Comparison of ENCODE assay signal across 13 cellular contexts in the genomic region with DNA sequence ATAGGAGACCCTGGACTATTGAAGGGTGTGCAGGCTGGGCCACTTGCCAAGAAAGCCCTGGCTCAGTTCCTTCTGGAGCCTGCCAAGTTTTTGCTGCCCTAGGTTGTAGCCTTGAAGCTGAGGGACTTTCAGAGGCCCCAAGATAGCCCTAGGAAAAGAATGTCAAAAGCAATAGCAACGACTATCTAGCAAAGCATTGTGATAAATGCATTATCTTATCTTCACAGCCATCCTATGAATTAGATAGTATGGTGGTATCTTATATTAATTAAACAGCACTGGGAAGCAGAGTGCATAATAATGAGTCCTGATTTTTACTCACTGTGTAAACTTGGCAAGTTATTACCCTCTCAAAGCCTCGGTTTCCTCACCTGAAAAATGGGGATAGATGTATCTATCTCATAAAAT.
A peak's percentile ranks its signal among the peaks of the same experiment; 100 is the strongest.
DNase-seq lines count a peak whose midpoint lies in the region; ATAC-seq, FAIRE-seq and TF ChIP-seq lines count a peak whose summit lies in the region.
"Had no signal": no experiment of that assay in that cellular context is flagged by ENCODE, and none has a peak within 500 bp of the region (broad histone marks: within the 10 kb centered on the region; RNA-seq: fewer than 3 reads in every experiment).

No MANE protein-coding gene starts in this region.

- FAIRE-seq in small intestine (lab: Jason Lieb, UNC) = no peak
- FAIRE-seq: endometrium had no signal

- H3K27ac ChIP-seq in adrenal gland = peak overlapping the region in 1 of 5 donors; percentile 23
- no peak overlapping the region for H3K27ac ChIP-seq in right cardiac atrium (ENCODE audit: low read length)
- no peak overlapping the region for H3K27ac ChIP-seq in small intestine (ENCODE audit: low read depth in 1 of 2, low read length in 1 of 2)
- H3K27ac ChIP-seq: 22Rv1, right lobe of liver, tibial nerve had no signal

- WGBS in adrenal gland, 4 donors = 18 to 38% (median 27%) methylated on average over 2 of the region's 2 CpGs
- WGBS in right cardiac atrium = 26% methylated on average over 2 of the region's 2 CpGs
- 4 to 34% (median 7%) methylated on average over 2 of the region's 2 CpGs for WGBS in small intestine, 3 donors

- TF ChIP-seq CTCF in adrenal gland (IDR thresholded peaks at IDR 0.05) (no peak), osteocyte (IDR thresholded peaks at IDR 0.05) (no peak)

- H3K27me3 ChIP-seq in adrenal gland (no peaks in the 10 kb centered on the region), right cardiac atrium (ENCODE audit: control insufficient read depth, insufficient read depth) (no peaks in the 10 kb centered on the region), small intestine (ENCODE audit: control insufficient read depth in 2 of 2, insufficient read depth in 2 of 2, low read length in 2 of 2) (no peaks in the 10 kb centered on the region)
- H3K27me3 ChIP-seq: right lobe of liver, tibial nerve had no signal

- H3K27ac Mint-ChIP-seq in osteocyte (ENCODE audit: unreplicated experiment) = no peak overlapping the region

- no peak overlapping the region for H3K4me3 ChIP-seq in adrenal gland
- H3K4me3 ChIP-seq in right cardiac atrium (ENCODE audit: low read length) = no peak overlapping the region
- H3K4me3 ChIP-seq in small intestine (ENCODE audit: low read depth in 1 of 2, low read length in 2 of 2) = no peak overlapping the region
- H3K4me3 ChIP-seq: right lobe of liver, tibial nerve had no signal

- TF ChIP-seq POLR2A in adrenal gland (IDR thresholded peaks at IDR 0.05) = no peak

- no peak overlapping the region for H3K4me3 Mint-ChIP-seq in osteocyte (ENCODE audit: unreplicated experiment)

- intact Hi-C loops in adrenal gland (cut with DNase I) = no loop called here
- intact Hi-C loops in right cardiac atrium (cut with DNase I) = no loop called here

- peak; percentile 92 to 93 for ATAC-seq in right cardiac atrium

- H3K36me3 ChIP-seq in adrenal gland (replicated peaks in 1 of 2) = no peaks in the 10 kb centered on the region
- no peaks in the 10 kb centered on the region for H3K36me3 ChIP-seq in small intestine (ENCODE audit: control insufficient read depth in 2 of 2, insufficient read depth in 2 of 2, low read length in 2 of 2)
- H3K36me3 ChIP-seq: right lobe of liver, tibial nerve had no signal

- no peaks in the 10 kb centered on the region for H3K9me3 Mint-ChIP-seq in osteocyte (ENCODE audit: unreplicated experiment)

- H3K27me3 Mint-ChIP-seq in osteocyte (ENCODE audit: unreplicated experiment) = peaks cover 15% of the 10 kb centered on the region

- DNase-seq in DMS79 (lab: John Stamatoyannopoulos, UW) (peak; percentile 88), DMS79 treated with DMSO at 0.1 percent for 48 hours (lab: John Stamatoyannopoulos, UW) (no peak), adrenal gland (peak; percentile 71 to 89 (median 82)), right cardiac atrium (peak; percentile 59 to 85 (median 83)), small intestine (peak; percentile 54), DMS153 (lab: John Stamatoyannopoulos, UW) (no peak), osteocyte (ENCODE audit: extremely low spot score, unreplicated experiment) (no peak), NCI-H1930 (lab: John Stamatoyannopoulos, UW) (no peak)
- DNase-seq: NCI-H82, right lobe of liver had no signal

- no peaks in the 10 kb centered on the region for H3K36me3 Mint-ChIP-seq in osteocyte (ENCODE audit: unreplicated experiment)

- H3K4me1 ChIP-seq in adrenal gland (replicated peaks in 1 of 2) (peaks cover 0 to 15% of the 10 kb centered on the region in 2 donors), right cardiac atrium (ENCODE audit: control insufficient read depth, insufficient read depth, low read length) (no peaks in the 10 kb centered on the region), small intestine (ENCODE audit: control insufficient read depth in 2 of 2, insufficient read depth in 1 of 2, low read depth in 1 of 2, low read length in 1 of 2) (no peaks in the 10 kb centered on the region)
- H3K4me1 ChIP-seq: right lobe of liver had no signal

- H3K4me1 Mint-ChIP-seq in osteocyte (ENCODE audit: unreplicated experiment) = no peaks in the 10 kb centered on the region

- H3K9me3 ChIP-seq in adrenal gland (replicated peaks in 1 of 3) = no peaks in the 10 kb centered on the region
- no peaks in the 10 kb centered on the region for H3K9me3 ChIP-seq in right cardiac atrium (ENCODE audit: control insufficient read depth, low read length)
- H3K9me3 ChIP-seq in small intestine (ENCODE audit: control insufficient read depth, low read depth) = no peaks in the 10 kb centered on the region
- H3K9me3 ChIP-seq: right lobe of liver had no signal

Comparison
In these comparisons a context has a peak if more than half of its experiments do, and no peak if none do; other contexts are left out.
1. DNase-seq: peak in DMS79 (single experiment), adrenal gland (7 of 7), right cardiac atrium (3 of 3) and small intestine (single experiment); none in DMS79 treated with DMSO at 0.1 percent for 48 hours (single experiment), DMS153 (single experiment), osteocyte (single experiment) and NCI-H1930 (0 of 2).